Comparison of ENCODE assay signal across 13 cellular contexts in genomic region chr13:48320906-48321510, GRCh38. TPM values are rescaled to one million over a fixed set of nuclear protein-coding genes. Genes with fewer than 3 reads are reported as not detected.
DNase-seq lines count a peak whose midpoint lies in the region; ATAC-seq and TF ChIP-seq lines count a peak whose summit lies in the region.
"Had no signal": no experiment of that assay in that cellular context is flagged by ENCODE, and none has a peak within 500 bp of the region (broad histone marks: within the 10 kb centered on the region; RNA-seq: fewer than 3 reads in every experiment).

No MANE protein-coding gene starts in this region.

- H4K20me1 ChIP-seq in GM23248 (ENCODE audit: insufficient read depth): no peaks in the 10 kb centered on the region

- H3K27ac ChIP-seq in left ventricle myocardium inferior (replicated peaks) (no peak overlapping the region), colonic mucosa (no peak overlapping the region), upper lobe of left lung (no peak overlapping the region), GM23248 (no peak overlapping the region)
- H3K27ac ChIP-seq: epithelial cell of prostate, neural progenitor cell, thyroid gland had no signal

- intact Hi-C loops in left ventricle myocardium inferior (cut with micrococcal nuclease): no loop called here
- intact Hi-C loops in Right ventricle myocardium inferior (cut with DNase I): no loop called here
- intact Hi-C loops in colonic mucosa (cut with DNase I): no loop called here
- intact Hi-C loops in mucosa of descending colon (cut with DNase I, micrococcal nuclease): no loop called here

- no peak overlapping the region for H3K4me2 ChIP-seq in GM23248 (ENCODE audit: unreplicated experiment)
- H3K4me2 ChIP-seq: neural progenitor cell had no signal

- no peaks in the 10 kb centered on the region for H3K9me2 ChIP-seq in GM23248 (ENCODE audit: insufficient read depth)

- peaks cover 80% of the 10 kb centered on the region for H3K79me2 ChIP-seq in GM23248 (ENCODE audit: insufficient read depth)

- no peak for ATAC-seq in Right ventricle myocardium inferior
- no peak for ATAC-seq in mucosa of descending colon
- ATAC-seq in upper lobe of left lung (ENCODE audit: low FRiP score in 2 of 2): no peak

- H3K4me3 ChIP-seq in left ventricle myocardium inferior (peak overlapping the region; percentile 59), colonic mucosa (peak overlapping the region; percentile 26), mucosa of descending colon (no peak overlapping the region), upper lobe of left lung (peak overlapping the region in 3 of 4 donors; percentile 19 to 46 (median 40)), GM23248 (no peak overlapping the region)
- H3K4me3 ChIP-seq: neural progenitor cell, thyroid gland had no signal

- peaks cover 23% of the 10 kb centered on the region for H3K9me3 ChIP-seq in left ventricle myocardium inferior (replicated peaks)
- no peaks in the 10 kb centered on the region for H3K9me3 ChIP-seq in colonic mucosa
- H3K9me3 ChIP-seq in mucosa of descending colon: no peaks in the 10 kb centered on the region
- peaks cover 4 to 10% (median 6%) of the 10 kb centered on the region in 4 donors for H3K9me3 ChIP-seq in upper lobe of left lung
- H3K9me3 ChIP-seq in GM23248 (ENCODE audit: low read depth): no peaks in the 10 kb centered on the region
- H3K9me3 ChIP-seq: BE2C, thyroid gland had no signal

- H3K27me3 ChIP-seq in left ventricle myocardium inferior (ENCODE audit: low read depth) (no peaks in the 10 kb centered on the region), colonic mucosa (no peaks in the 10 kb centered on the region), upper lobe of left lung (no peaks in the 10 kb centered on the region), GM23248 (replicated peaks; ENCODE audit: insufficient read depth) (no peaks in the 10 kb centered on the region)
- H3K27me3 ChIP-seq: BE2C, neural progenitor cell, thyroid gland had no signal

- no peak for TF ChIP-seq POLR2A in upper lobe of left lung (IDR thresholded peaks at IDR 0.05)

- H3F3A ChIP-seq in GM23248 (ENCODE audit: insufficient read depth): no peaks in the 10 kb centered on the region

- TF ChIP-seq EP300 in upper lobe of left lung (IDR thresholded peaks at IDR 0.05): no peak

- in situ Hi-C loops in GM23248 (cut with MboI): no loop called here

- H3K9ac ChIP-seq in colonic mucosa (ENCODE audit: low read depth in 2 of 2, low read length in 2 of 2) (no peak overlapping the region), GM23248 (no peak overlapping the region)
- H3K9ac ChIP-seq: neural progenitor cell had no signal

- 70% methylated on average over 35 of the region's 35 CpGs for WGBS in upper lobe of left lung, 2 donors
- WGBS in GM23248 (ENCODE audit: low coverage in 1 of 2, low lambda C conversion rate in 2 of 2, missing lambda C conversion rate in 2 of 2), 2 experiments: 76 to 84% methylated on average over 27 to 35 of the region's 35 CpGs

- TF ChIP-seq CTCF in left ventricle myocardium inferior (IDR thresholded peaks at IDR 0.05; ENCODE audit: borderline replicate concordance) (no peak), colonic mucosa (IDR thresholded peaks at IDR 0.05) (no peak), mucosa of descending colon (IDR thresholded peaks at IDR 0.05) (no peak), upper lobe of left lung (IDR thresholded peaks at IDR 0.05) (no peak)

- H2AFZ ChIP-seq in GM23248: no peak overlapping the region
- H2AFZ ChIP-seq: neural progenitor cell had no signal

- H3K36me3 ChIP-seq in left ventricle myocardium inferior: peaks cover 32% of the 10 kb centered on the region
- no peaks in the 10 kb centered on the region for H3K36me3 ChIP-seq in colonic mucosa
- no peaks in the 10 kb centered on the region for H3K36me3 ChIP-seq in mucosa of descending colon (ENCODE audit: low read depth)
- peaks cover 0 to 27% (median 15%) of the 10 kb centered on the region in 4 donors for H3K36me3 ChIP-seq in upper lobe of left lung
- peaks cover 3% of the 10 kb centered on the region; the same call in 1 of the 2 replicates for H3K36me3 ChIP-seq in GM23248 (ENCODE audit: low read depth)
- H3K36me3 ChIP-seq: neural progenitor cell, thyroid gland had no signal

- peaks cover 23% of the 10 kb centered on the region for H3K4me1 ChIP-seq in left ventricle myocardium inferior
- H3K4me1 ChIP-seq in colonic mucosa: no peaks in the 10 kb centered on the region
- peaks cover 2% of the 10 kb centered on the region for H3K4me1 ChIP-seq in mucosa of descending colon (ENCODE audit: low read depth)
- peaks cover 0 to 16% (median 6%) of the 10 kb centered on the region in 4 donors for H3K4me1 ChIP-seq in upper lobe of left lung
- no peaks in the 10 kb centered on the region for H3K4me1 ChIP-seq in GM23248 (ENCODE audit: insufficient read depth)
- H3K4me1 ChIP-seq: BE2C, neural progenitor cell, thyroid gland had no signal

- no peak for DNase-seq in left ventricle myocardium inferior
- DNase-seq in Right ventricle myocardium inferior (ENCODE audit: missing footprints): no peak
- DNase-seq in colonic mucosa: no peak
- DNase-seq in mucosa of descending colon: peak in 2 of 3 donors; percentile 4 to 31
- DNase-seq in upper lobe of left lung: peak in 1 of 2 donors; percentile 79
- no peak for DNase-seq in GM23248
- no peak for DNase-seq in globus pallidus (ENCODE audit: low spot score)
- DNase-seq in OCI-M1 (lab: John Stamatoyannopoulos, UW): no peak
- DNase-seq: BE2C, NCI-H446, thyroid gland had no signal

RNA-seq across cellular contexts. Expression of gene RB1, which starts 17.5 kb away (rescaled TPM):
- total RNA-seq in left ventricle myocardium inferior (23.8 TPM), Right ventricle myocardium inferior (27.7 TPM), colonic mucosa (10 to 100 TPM; 28.5 TPM), mucosa of descending colon (10 to 100 TPM; 23.4 to 30.0 (median 29.3) TPM), upper lobe of left lung (10 to 100 TPM; 20.2 to 46.6 (median 32.9) TPM)
- total RNA-seq in GM23248 (2014; rRNA removed; shearing (Covaris generic)): 31.0 and 39.5 TPM in 2 replicates
- 24.5 and 25.5 TPM in 2 replicates for polyA plus RNA-seq in GM23248 (2016; fragmentation: Nextera tagmentation; extraction: Ambion mirVana)

Comparison
In these comparisons a context has a peak if more than half of its experiments do, and no peak if none do; other contexts are left out.
1. DNase-seq: peak in mucosa of descending colon (2 of 3); none in left ventricle myocardium inferior (single experiment), Right ventricle myocardium inferior (single experiment), colonic mucosa (single experiment), GM23248 (single experiment), globus pallidus (single experiment) and OCI-M1 (single experiment).
2. H3K4me3 ChIP-seq: peak in left ventricle myocardium inferior (single experiment), colonic mucosa (single experiment) and upper lobe of left lung (3 of 4); none in mucosa of descending colon (single experiment) and GM23248 (single experiment).